Comparison of ENCODE assay signal across 9 cellular contexts in the genomic region with DNA sequence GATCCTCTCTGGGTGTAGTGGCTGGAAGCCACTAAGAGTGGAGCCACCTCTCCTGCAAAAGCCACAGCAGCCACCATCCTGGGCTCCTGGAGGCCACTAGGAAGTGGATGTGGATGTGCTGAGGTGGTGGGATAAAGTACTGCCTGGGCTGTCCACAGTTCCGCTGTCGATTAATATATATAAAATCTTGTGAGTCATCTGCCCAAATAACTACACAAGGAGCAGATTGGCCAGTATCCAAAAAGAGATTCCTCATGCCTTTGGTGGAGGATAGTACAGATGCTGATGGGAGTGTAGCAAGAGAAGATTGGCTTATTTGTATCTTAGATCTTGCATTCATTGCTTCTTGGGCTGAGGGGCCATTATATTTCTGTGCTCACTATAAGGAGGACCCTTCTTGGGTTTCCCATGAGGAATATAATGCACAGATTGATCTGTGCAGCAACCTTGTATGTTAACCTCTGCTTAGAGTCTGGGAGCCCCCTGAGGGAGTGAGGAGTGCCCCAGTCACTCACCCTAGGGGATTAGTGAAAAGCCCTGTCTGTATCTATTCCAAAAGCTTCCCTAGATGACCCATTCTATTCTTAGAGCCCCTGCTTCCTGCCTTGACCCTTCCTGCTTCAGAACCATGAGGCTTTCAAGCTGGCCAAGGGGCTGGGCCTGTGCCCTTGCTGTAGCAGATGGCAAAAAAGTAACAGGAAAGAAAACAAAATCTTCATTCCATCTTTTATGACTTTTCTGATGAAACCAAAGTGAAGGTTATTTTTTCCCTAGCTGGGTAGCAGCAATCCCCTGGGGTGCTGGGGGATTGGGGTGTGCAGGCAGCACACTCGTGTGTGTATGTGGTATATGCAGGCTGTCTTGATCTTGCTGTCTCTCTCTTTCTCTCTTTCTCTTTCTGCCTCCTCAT. TPM values are rescaled to one million over a fixed set of nuclear protein-coding genes. Genes with fewer than 3 reads are reported as not detected.
DNase-seq lines count a peak whose midpoint lies in the region; TF ChIP-seq lines count a peak whose summit lies in the region.
"Had no signal": no experiment of that assay in that cellular context is flagged by ENCODE, and none has a peak within 500 bp of the region (broad histone marks: within the 10 kb centered on the region; RNA-seq: fewer than 3 reads in every experiment).

No MANE protein-coding gene starts in this region.

- H2BK120ac ChIP-seq in mesenchymal stem cell (ENCODE audit: low read depth, low read length) = peak overlapping the region; percentile 6

- TF ChIP-seq CTCF in AG04450 (IDR thresholded peaks at IDR 0.05; ENCODE audit: low read depth, low read length) (no peak), MCF 10A (IDR thresholded peaks at IDR 0.05; ENCODE audit: unreplicated experiment) (no peak), GM10266 (IDR thresholded peaks at IDR 0.05; ENCODE audit: control insufficient read depth, insufficient read depth, low read depth, missing control alignments) (no peak)

- no peaks in the 10 kb centered on the region for H3K36me3 Mint-ChIP-seq in MCF 10A (ENCODE audit: insufficient read depth, unreplicated experiment)

- 100% methylated on average over 1 of the region's 3 CpGs for WGBS in mesenchymal stem cell

- CTCF ChIA-PET in AG04450 (lab: Charles Lee) = interaction anchor here (2.0 kb wide), 1 partner anchor 61 kb away, joined by 5 read pairs; no protein-coding TSS in a partner anchor
- CTCF ChIA-PET in MCF 10A (lab: Yijun Ruan, JAX) = interaction anchor here (0.6 to 3.5 kb wide), 9 partner anchors 10 to 319 kb away, joined by 3 to 31 read pairs (median 4); no protein-coding TSS in a partner anchor
- CTCF ChIA-PET in HEK293T (lab: Yijun Ruan, JAX) = interaction anchor here (0.8 kb wide), 1 partner anchor 16 kb away, joined by 3 read pairs; no protein-coding TSS in a partner anchor

- peak overlapping the region in 1 of 2 experiments; percentile 64 for H3K18ac ChIP-seq in mesenchymal stem cell (ENCODE audit: low read depth in 1 of 2, low read length in 2 of 2)

- peak overlapping the region; percentile 71 for H3K27ac Mint-ChIP-seq in MCF 10A (ENCODE audit: low read depth, unreplicated experiment)

- H2BK12ac ChIP-seq in mesenchymal stem cell (ENCODE audit: low read length in 2 of 2) = peak overlapping the region; percentile 13 to 88

- no peak overlapping the region for H3K23ac ChIP-seq in mesenchymal stem cell (ENCODE audit: low read length in 2 of 2)

- no peak overlapping the region for H3K4me3 ChIP-seq in AG04450 (ENCODE audit: low read depth, low read length)
- H3K4me3 ChIP-seq in mesenchymal stem cell (ENCODE audit: insufficient read depth in 1 of 2, low read depth in 1 of 2, low read length in 2 of 2) = no peak overlapping the region
- H3K4me3 ChIP-seq: SK-N-MC had no signal

- H3K9me3 ChIP-seq in AG04450 (ENCODE audit: control insufficient read depth, insufficient read depth, low read length) (no peaks in the 10 kb centered on the region), mesenchymal stem cell (ENCODE audit: control insufficient read depth, low read length) (no peaks in the 10 kb centered on the region)

- H3K27me3 ChIP-seq in AG04450 (ENCODE audit: control insufficient read depth, insufficient read depth, low read length) = peaks cover 4% of the 10 kb centered on the region
- H3K27me3 ChIP-seq in mesenchymal stem cell (ENCODE audit: control insufficient read depth in 1 of 2, insufficient read depth in 1 of 2, low read length in 2 of 2) = no peaks in the 10 kb centered on the region

- peak overlapping the region; percentile 54 for H2BK15ac ChIP-seq in mesenchymal stem cell (ENCODE audit: low read depth, poor library complexity, severe bottlenecking)

- peaks cover 71% of the 10 kb centered on the region for H3K4me1 Mint-ChIP-seq in MCF 10A (ENCODE audit: insufficient read depth, unreplicated experiment)

- peak overlapping the region; percentile 51 for H3K4me3 Mint-ChIP-seq in MCF 10A (ENCODE audit: unreplicated experiment)

- intact Hi-C loops in MCF 10A (cut with micrococcal nuclease) = loop anchor here (2.0 kb wide), 1 partner anchor 45 kb away; no protein-coding TSS in a partner anchor

- H3K9me3 Mint-ChIP-seq in MCF 10A (ENCODE audit: unreplicated experiment) = no peaks in the 10 kb centered on the region

- no peak overlapping the region for H3K4ac ChIP-seq in mesenchymal stem cell (ENCODE audit: low read depth in 1 of 2, low read length in 2 of 2)

- no TSS peak for BruUV-seq in MCF 10A (replicated peaks; lab: Mats Ljungman, UMichigan)

- H2AK5ac ChIP-seq in mesenchymal stem cell (ENCODE audit: low read length, severe bottlenecking) = peak overlapping the region; percentile 84

- POLR2A ChIA-PET in AG04450 (lab: Yijun Ruan, JAX) (no interaction called here), MCF 10A (lab: Yijun Ruan, JAX) (interaction anchor here (0.7 to 4.6 kb wide), 23 partner anchors 12 to 640 kb away, joined by 3 to 52 read pairs (median 9); a partner anchor contains a TSS), HEK293T (lab: Yijun Ruan, JAX) (interaction anchor here (1.1 kb wide), 1 partner anchor 108 kb away, joined by 3 read pairs; a partner anchor contains a TSS)

- H2AFZ ChIP-seq in mesenchymal stem cell (ENCODE audit: low read depth, low read length) = no peak overlapping the region

- no peaks in the 10 kb centered on the region for H3K27me3 Mint-ChIP-seq in MCF 10A (ENCODE audit: insufficient read depth, unreplicated experiment)

- H3K4me2 ChIP-seq in mesenchymal stem cell (ENCODE audit: low read length, poor library complexity, severe bottlenecking) = peak overlapping the region; percentile 4

- H3K79me1 ChIP-seq in mesenchymal stem cell (replicated peaks; ENCODE audit: low read length, poor library complexity, severe bottlenecking) = no peaks in the 10 kb centered on the region

- no peak overlapping the region for H4K91ac ChIP-seq in mesenchymal stem cell (ENCODE audit: low read length)

- H4K8ac ChIP-seq in mesenchymal stem cell (ENCODE audit: low read length) = no peak overlapping the region

- peaks cover 18% of the 10 kb centered on the region for H3K4me1 ChIP-seq in mesenchymal stem cell (ENCODE audit: control insufficient read depth, insufficient read depth, low read depth, low read length)

- H2BK5ac ChIP-seq in mesenchymal stem cell (ENCODE audit: low read depth, low read length, poor library complexity, severe bottlenecking) = no peak overlapping the region

- no peaks in the 10 kb centered on the region for H3K36me3 ChIP-seq in mesenchymal stem cell (ENCODE audit: control insufficient read depth in 1 of 2, insufficient read depth in 2 of 2, low read depth in 1 of 2, low read length in 2 of 2)

- no peak overlapping the region for H3K9ac ChIP-seq in mesenchymal stem cell (ENCODE audit: low read length)

- DNase-seq in AG04450 (ENCODE audit: low read depth, low spot score) = peak; percentile 79
- DNase-seq in HS-5 (ENCODE audit: low read depth) = peak; percentile 86
- peak; percentile 97 for DNase-seq in MCF 10A (ENCODE audit: unreplicated experiment)
- DNase-seq in mesenchymal stem cell = peak; percentile 76
- no peak for DNase-seq in hypothalamus (lab: John Stamatoyannopoulos, UW)
- no peak for DNase-seq in HEK293T (ENCODE audit: extremely low spot score)
- DNase-seq in GM10266 (ENCODE audit: extremely low spot score) = no peak
- no peak for DNase-seq in DMS114 treated with DMSO at 0.1 percent for 48 hours (lab: John Stamatoyannopoulos, UW; ENCODE audit: unreplicated experiment)

- H3K27ac ChIP-seq in AG04450 (ENCODE audit: low read depth, low read length) (no peak overlapping the region), mesenchymal stem cell (ENCODE audit: low read length, poor library complexity, severe bottlenecking) (peak overlapping the region; percentile 7)
- H3K27ac ChIP-seq: SK-N-MC had no signal

- no peak overlapping the region for H3K14ac ChIP-seq in mesenchymal stem cell (ENCODE audit: low read length in 2 of 2)

TF ChIP-seq in HEK293T, 16 proteins besides CTCF, POLR2A, EP300 and RAD21:
- TF ChIP-seq FOXM1 (IDR thresholded peaks at IDR 0.05; ENCODE audit: borderline replicate concordance) (no peak), LEF1 (IDR thresholded peaks at IDR 0.05; ENCODE audit: borderline replicate concordance) (no peak), L3MBTL2 (conservative IDR thresholded peaks at IDR 0.05) (no peak), ZNF384 (IDR thresholded peaks at IDR 0.05) (no peak), FOXK2 (IDR thresholded peaks at IDR 0.05) (no peak), CTBP1 (IDR thresholded peaks at IDR 0.05; ENCODE audit: borderline replicate concordance) (no peak), SUZ12 (IDR thresholded peaks at IDR 0.05) (no peak), HDGF (IDR thresholded peaks at IDR 0.05; ENCODE audit: borderline replicate concordance) (no peak), TARDBP (IDR thresholded peaks at IDR 0.05) (no peak), NFRKB (IDR thresholded peaks at IDR 0.05) (no peak), SP1 (IDR thresholded peaks at IDR 0.05) (no peak), ARNT (IDR thresholded peaks at IDR 0.05) (no peak)

RNA-seq across cellular contexts. Expression of a gene that starts 31.8 kb away (rescaled TPM):
- not detected in 2 replicates for polyA plus RNA-seq in AG04450 (2011; rRNA removed)
- polyA minus RNA-seq in AG04450 (2011; rRNA and poly(A)+ RNA removed) = not detected in 2 replicates
- total RNA-seq in MCF 10A (2022) = 0.16 and 0.27 TPM in 2 replicates
- 0.52 TPM for polyA plus RNA-seq in mesenchymal stem cell (2013, experiment 1 of 2)
- 0.44 TPM for polyA plus RNA-seq in mesenchymal stem cell (2013, experiment 2 of 2)

RNA-seq across cellular contexts. Expression of a gene that starts 60.0 kb away (rescaled TPM):
- polyA plus RNA-seq in AG04450 (2011; rRNA removed) = 144 and 198 TPM in 2 replicates
- polyA minus RNA-seq in AG04450 (2011; rRNA and poly(A)+ RNA removed) = 82.1 and 111 TPM in 2 replicates
- total RNA-seq in MCF 10A (2022) = 164 and 169 TPM in 2 replicates
- 124 TPM for polyA plus RNA-seq in mesenchymal stem cell (2013, experiment 1 of 2)
- polyA plus RNA-seq in mesenchymal stem cell (2013, experiment 2 of 2) = 126 TPM

Comparison
In these comparisons a context has a peak if more than half of its experiments do, and no peak if none do; other contexts are left out.
1. DNase-seq: peak in AG04450 (single experiment), HS-5 (single experiment), MCF 10A (single experiment) and mesenchymal stem cell (single experiment); none in hypothalamus (0 of 51), HEK293T (single experiment), GM10266 (single experiment) and DMS114 treated with DMSO at 0.1 percent for 48 hours (single experiment).